8 cellular contexts compared by ENCODE assay signal in the genomic region with DNA sequence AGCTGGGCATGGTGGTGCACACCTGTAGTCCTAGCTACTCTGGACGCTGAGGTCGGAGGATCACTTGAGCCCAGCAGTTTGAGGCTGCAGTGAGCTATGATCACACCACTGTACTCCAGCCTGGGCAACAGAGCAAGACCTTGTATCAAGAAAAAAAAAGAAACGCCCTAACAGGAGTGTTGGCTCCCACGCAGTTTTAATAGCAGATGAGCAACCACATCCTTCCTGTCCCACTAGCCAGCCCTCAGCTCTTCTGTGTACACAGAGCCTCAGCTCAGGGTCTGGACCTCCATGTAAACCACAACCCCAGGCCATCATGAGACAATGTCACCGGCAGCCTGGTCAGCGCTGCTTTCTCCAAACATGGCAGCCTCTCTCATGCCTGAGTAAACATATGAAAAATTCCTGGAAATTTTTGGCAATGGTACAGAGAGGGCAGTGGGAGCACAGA.
A peak's percentile ranks its signal among the peaks of the same experiment; 100 is the strongest.
DNase-seq lines count a peak whose midpoint lies in the region; ATAC-seq, FAIRE-seq and TF ChIP-seq lines count a peak whose summit lies in the region.

No MANE protein-coding gene starts in this region.

- H4K91ac ChIP-seq in H1 (replicated peaks; ENCODE audit: insufficient read length, low read length) = no peak overlapping the region

- no peak overlapping the region for H2BK15ac ChIP-seq in H1 (ENCODE audit: low read length)

- H4K8ac ChIP-seq in H1 (ENCODE audit: extremely low read depth, insufficient read depth, low read length) = peak overlapping the region; percentile 7; the same call in 1 of the 2 replicates

- peaks cover 13% of the 10 kb centered on the region; the same call in 1 of the 2 replicates for H3K4me1 ChIP-seq in PC-3 (ENCODE audit: insufficient read depth, low read length)
- peaks cover 0 to 7% (median 5%) of the 10 kb centered on the region in 4 experiments; a peak in 4 of 7 replicates for H3K4me1 ChIP-seq in H1 (replicated peaks in 1 of 4; ENCODE audit: control insufficient read depth in 3 of 4, insufficient read depth in 4 of 4, low read length in 3 of 4)
- H3K4me1 ChIP-seq in thyroid gland = peaks cover 0 to 23% of the 10 kb centered on the region in 2 donors

- no peaks in the 10 kb centered on the region for H3K9me3 ChIP-seq in PC-3 (ENCODE audit: low read length)
- H3K9me3 ChIP-seq in H1 (ENCODE audit: insufficient read depth in 2 of 2, low read depth in 1 of 2, low read length in 1 of 2) = no peaks in the 10 kb centered on the region
- no peaks in the 10 kb centered on the region for H3K9me3 ChIP-seq in thyroid gland

- H3K27me3 Mint-ChIP-seq in stimulated activated naive CD8-positive, alpha-beta T cell treated with anti-CD3 and anti-CD28 coated beads, Interleukin-15, Interleukin-2, amounts not matched to agents 100 ng/mL and 50 ng/mL, for 24 hours = no peaks in the 10 kb centered on the region

- CTCF ChIA-PET in PC-3 (lab: Charles Lee) = no interaction called here
- CTCF ChIA-PET in H1 (lab: Charles Lee; ENCODE audit: partially characterized antibody) = interaction anchor here (0.6 to 2.9 kb wide), 5 partner anchors 8 to 134 kb away, joined by 3 to 13 read pairs (median 4); no protein-coding TSS in a partner anchor

- no peak overlapping the region for H2BK12ac ChIP-seq in H1 (ENCODE audit: low read depth, low read length)

- intact Hi-C loops in PC-3 (cut with micrococcal nuclease) (no loop called here), thyroid gland (cut with DNase I) (no loop called here)

- no peak overlapping the region for H2AK5ac ChIP-seq in H1 (ENCODE audit: low read depth, low read length)

- H3K4me3 ChIP-seq in AG10803 (ENCODE audit: low read length) (no peak overlapping the region), PC-3 (ENCODE audit: low read length) (no peak overlapping the region), H1 (ENCODE audit: extremely low read depth in 1 of 4, insufficient read depth in 2 of 4, low read depth in 3 of 4, low read length in 4 of 4) (no peak overlapping the region), thyroid gland (replicated peaks in 1 of 3) (no peak overlapping the region)

- H2BK20ac ChIP-seq in H1 (ENCODE audit: low read length) = no peak overlapping the region

- no peak overlapping the region for H3K18ac ChIP-seq in H1 (ENCODE audit: extremely low read depth, low read length)

- BruUV-seq in PC-3 (replicated peaks; lab: Mats Ljungman, UMichigan) = no TSS peak

- no peak overlapping the region for H3K23ac ChIP-seq in H1 (ENCODE audit: insufficient read length)

- no peak for FAIRE-seq in H1 (lab: Jason Lieb, UNC)

- H3K4me1 Mint-ChIP-seq in stimulated activated naive CD8-positive, alpha-beta T cell treated with anti-CD3 and anti-CD28 coated beads, Interleukin-15, Interleukin-2, amounts not matched to agents 100 ng/mL and 50 ng/mL, for 24 hours (ENCODE audit: low read depth) = peaks cover 93% of the 10 kb centered on the region

- H3K27me3 ChIP-seq in PC-3 (ENCODE audit: low read length) = no peaks in the 10 kb centered on the region
- no peaks in the 10 kb centered on the region for H3K27me3 ChIP-seq in H1 (replicated peaks in 1 of 4; ENCODE audit: control insufficient read depth in 3 of 4, extremely low read depth in 1 of 4, insufficient read depth in 3 of 4, low read length in 3 of 4)
- no peaks in the 10 kb centered on the region for H3K27me3 ChIP-seq in thyroid gland

- TF ChIP-seq EP300 in H1 (IDR thresholded peaks at IDR 0.05; ENCODE audit: borderline replicate concordance in 1 of 2, low read depth in 2 of 2, low read length in 2 of 2) = no peak

- peak overlapping the region; percentile 31 for H3K4me3 Mint-ChIP-seq in stimulated activated naive CD8-positive, alpha-beta T cell treated with anti-CD3 and anti-CD28 coated beads, Interleukin-15, Interleukin-2, amounts not matched to agents 100 ng/mL and 50 ng/mL, for 24 hours

- H3K4ac ChIP-seq in H1 (replicated peaks; ENCODE audit: insufficient read length, low read depth, low read length) = no peak overlapping the region

- peaks cover 72% of the 10 kb centered on the region for H3K36me3 Mint-ChIP-seq in stimulated activated naive CD8-positive, alpha-beta T cell treated with anti-CD3 and anti-CD28 coated beads, Interleukin-15, Interleukin-2, amounts not matched to agents 100 ng/mL and 50 ng/mL, for 24 hours (ENCODE audit: low read depth)

- H3K79me1 ChIP-seq in H1 (ENCODE audit: low read depth, low read length) = peaks cover 2% of the 10 kb centered on the region; the same call in 1 of the 2 replicates

- POLR2A ChIA-PET in PC-3 (lab: Charles Lee; ENCODE audit: unreplicated experiment) = no interaction called here
- POLR2A ChIA-PET in H1 (lab: Charles Lee; ENCODE audit: partially characterized antibody) = no interaction called here

- WGBS in H1 (ENCODE audit: extremely low coverage in 1 of 2, insufficient coverage in 1 of 2, insufficient read length in 1 of 2, insufficient replicate concordance in 2 of 2, low coverage in 1 of 2, low lambda C conversion rate in 2 of 2, missing lambda C conversion rate in 1 of 2), 2 experiments = 92% methylated on average over 5 of the region's 6 CpGs; no CpG with 5 or more reads in 1 of the 2 experiments
- WGBS in thyroid gland, 2 donors = 75 to 76% methylated on average over 6 of the region's 6 CpGs

- H3K9ac ChIP-seq in PC-3 (ENCODE audit: low read length) (no peak overlapping the region), H1 (replicated peaks in 1 of 4; ENCODE audit: extremely low read depth in 1 of 4, low read depth in 3 of 4, low read length in 3 of 4) (no peak overlapping the region)

- no peak overlapping the region for H4K5ac ChIP-seq in H1 (ENCODE audit: insufficient read length, low read depth, low read length)

- no peak for TF ChIP-seq CTCF in AG10803 (conservative IDR thresholded peaks at IDR 0.05; ENCODE audit: low read length)
- no peak for TF ChIP-seq CTCF in PC-3 (conservative IDR thresholded peaks at IDR 0.05; ENCODE audit: low read depth, low read length)
- no peak for TF ChIP-seq CTCF in H1 (IDR thresholded peaks at IDR 0.05; ENCODE audit: control extremely low read depth in 1 of 3, insufficient read depth in 1 of 3, low read depth in 1 of 3, low read length in 3 of 3)
- TF ChIP-seq CTCF in thyroid gland (IDR thresholded peaks at IDR 0.05) = no peak

- H3F3A ChIP-seq in PC-3 (ENCODE audit: low read length, unreplicated experiment) = no peaks in the 10 kb centered on the region

- H2AFZ ChIP-seq in PC-3 (ENCODE audit: low read length) = no peak overlapping the region
- no peak overlapping the region for H2AFZ ChIP-seq in H1 (ENCODE audit: low read length)

- H3K4me2 ChIP-seq in PC-3 (ENCODE audit: low read length) (no peak overlapping the region), H1 (ENCODE audit: insufficient read depth in 1 of 2, low read depth in 2 of 2, low read length in 2 of 2) (no peak overlapping the region)

- TF ChIP-seq RAD21 in H1 (IDR thresholded peaks at IDR 0.05 in 1 of 2, conservative IDR thresholded peaks at IDR 0.05 in 1 of 2; ENCODE audit: low read depth in 2 of 2, low read length in 2 of 2) = no peak

- ATAC-seq in GM18867 (IDR thresholded peaks at IDR 0.05; ENCODE audit: unreplicated experiment) = peak; percentile 96
- ATAC-seq in HG02943 (IDR thresholded peaks at IDR 0.05; ENCODE audit: low read depth, unreplicated experiment) = peak; percentile 95
- peak; percentile 81 for ATAC-seq in PC-3

- H3K79me2 ChIP-seq in PC-3 (ENCODE audit: low read length) (no peaks in the 10 kb centered on the region), H1 (ENCODE audit: control insufficient read depth in 1 of 2, insufficient read depth in 2 of 2, low read length in 2 of 2) (peaks cover 0 to 24% of the 10 kb centered on the region in 2 experiments; a peak in 1 of 4 replicates)

- H4K20me1 ChIP-seq in PC-3 (ENCODE audit: low read length) = no peaks in the 10 kb centered on the region
- peaks cover 0 to 4% of the 10 kb centered on the region in 2 experiments for H4K20me1 ChIP-seq in H1 (replicated peaks in 1 of 2; ENCODE audit: control insufficient read depth in 1 of 2, insufficient read depth in 2 of 2, low read length in 2 of 2)

- H3K9me2 ChIP-seq in PC-3 (replicated peaks; ENCODE audit: low read length) = no peaks in the 10 kb centered on the region

- H3K14ac ChIP-seq in H1 (ENCODE audit: insufficient read length) = no peak overlapping the region

- peak overlapping the region; percentile 85 for H3K27ac Mint-ChIP-seq in stimulated activated naive CD8-positive, alpha-beta T cell treated with anti-CD3 and anti-CD28 coated beads, Interleukin-15, Interleukin-2, amounts not matched to agents 100 ng/mL and 50 ng/mL, for 24 hours

- no peaks in the 10 kb centered on the region for H3K23me2 ChIP-seq in H1 (ENCODE audit: low read depth, low read length)

- H3K36me3 ChIP-seq in PC-3 (ENCODE audit: low read depth, low read length) = peaks cover 3% of the 10 kb centered on the region; the same call in 1 of the 2 replicates
- H3K36me3 ChIP-seq in H1 (ENCODE audit: control insufficient read depth in 2 of 4, insufficient read depth in 4 of 4, low read length in 3 of 4) = peaks cover 0 to 4% (median 2%) of the 10 kb centered on the region in 4 experiments; a peak in 1 of 8 replicates
- no peaks in the 10 kb centered on the region for H3K36me3 ChIP-seq in thyroid gland

- no peaks in the 10 kb centered on the region for H3K9me3 Mint-ChIP-seq in stimulated activated naive CD8-positive, alpha-beta T cell treated with anti-CD3 and anti-CD28 coated beads, Interleukin-15, Interleukin-2, amounts not matched to agents 100 ng/mL and 50 ng/mL, for 24 hours

- H2BK5ac ChIP-seq in H1 (ENCODE audit: low read depth, low read length) = no peak overlapping the region

- H3K56ac ChIP-seq in H1 (replicated peaks; ENCODE audit: insufficient read length, low read depth, low read length) = no peak overlapping the region

- no peak overlapping the region for H2BK120ac ChIP-seq in H1 (replicated peaks; ENCODE audit: low read depth, low read length)

- H3K27ac ChIP-seq in PC-3 (ENCODE audit: low read length) (peak overlapping the region; percentile 5; the same call in 1 of the 2 replicates), H1 (ENCODE audit: low read depth, low read length) (no peak overlapping the region), thyroid gland (no peak overlapping the region)

- DNase-seq in AG10803 (ENCODE audit: low read depth) = peak; percentile 13
- peak; percentile 62 for DNase-seq in PC-3
- no peak for DNase-seq in H1 (ENCODE audit: low read depth in 1 of 2, low spot score in 2 of 2)
- DNase-seq in thyroid gland = no peak
- DNase-seq in SW 1271 (lab: John Stamatoyannopoulos, UW) = no peak

- TF ChIP-seq POLR2A in H1 (IDR thresholded peaks at IDR 0.05; ENCODE audit: control extremely low read depth in 1 of 2, low read depth in 2 of 2, low read length in 2 of 2) (no peak), thyroid gland (IDR thresholded peaks at IDR 0.05) (no peak)

TF ChIP-seq in H1, 55 proteins besides CTCF, POLR2A, EP300 and RAD21 (continues in another document):
- TF ChIP-seq SUZ12 (IDR thresholded peaks at IDR 0.05; ENCODE audit: low read length) (no peak), JUN (IDR thresholded peaks at IDR 0.05; ENCODE audit: low read depth, low read length) (no peak), ZNF274 (IDR thresholded peaks at IDR 0.05; ENCODE audit: borderline replicate concordance, extremely low read depth, low read length) (no peak), HDAC2 (IDR thresholded peaks at IDR 0.05; ENCODE audit: borderline replicate concordance in 1 of 2, low read depth in 2 of 2, low read length in 2 of 2) (no peak), HDAC6 (IDR thresholded peaks at IDR 0.05; ENCODE audit: low read depth, low read length) (no peak)

Comparison
In these comparisons a context has a peak if more than half of its experiments do, and no peak if none do; other contexts are left out.
1. DNase-seq: peak in AG10803 (single experiment) and PC-3 (single experiment); none in H1 (0 of 2), thyroid gland (0 of 2) and SW 1271 (0 of 2).
2. Peak in every context shown above with its lines, with median percentiles within 50 percentile points of each other: ATAC-seq.